ENCODE assay signal across 19 cellular contexts in genomic region chr20:34532320-34532719, GRCh38.
"Had no signal": no experiment of that assay in that cellular context is flagged by ENCODE, and none has a peak within 500 bp of the region (broad histone marks: within the 10 kb centered on the region; RNA-seq: fewer than 3 reads in every experiment).

No MANE protein-coding gene starts in this region.

- H3K9me3 ChIP-seq: body of pancreas, right atrium auricular region had no signal

- DNase-seq: activated CD4-positive, alpha-beta T cell treated with anti-CD3 and anti-CD28 coated beads for 1 hour; activated CD4-positive, alpha-beta T cell treated with anti-CD3 and anti-CD28 coated beads, Interleukin-2, amount 50 U/mL, for 4 hours; activated T-cell treated with anti-CD3 and anti-CD28 coated beads for 4 hours; cortex of kidney; effector memory CD4-positive, alpha-beta T cell; foreskin fibroblast; kidney glomerular epithelial cell; mesendoderm; occipital lobe; small intestine; stimulated activated CD4-positive, alpha-beta T cell treated with anti-CD3 and anti-CD28 coated beads, Interleukin-4, amount 100 ng/mL, for 4 hours; T-helper 9 cell had no signal

- H3K27me3 Mint-ChIP-seq: activated naive CD4-positive, alpha-beta T cell treated with anti-CD3 and anti-CD28 coated beads, Interleukin-2, amount 50 U/mL, for 24 hours; central memory CD8-positive, alpha-beta T cell; natural killer cell treated with Interleukin-12 subunit alpha and Interleukin-12 subunit beta and Interleukin-15 and Interleukin-18, amount 100 ng/mL, for 72 hours; stimulated activated naive CD8-positive, alpha-beta T cell treated with anti-CD3 and anti-CD28 coated beads, Interleukin-15, Interleukin-2, amounts not matched to agents 100 ng/mL and 50 ng/mL, for 24 hours had no signal

- H3K27ac ChIP-seq: body of pancreas, right atrium auricular region had no signal

- H3K4me3 Mint-ChIP-seq: activated naive CD4-positive, alpha-beta T cell treated with anti-CD3 and anti-CD28 coated beads, Interleukin-2, amount 50 U/mL, for 24 hours; central memory CD8-positive, alpha-beta T cell; natural killer cell treated with Interleukin-12 subunit alpha and Interleukin-12 subunit beta and Interleukin-15 and Interleukin-18, amount 100 ng/mL, for 72 hours; stimulated activated naive CD8-positive, alpha-beta T cell treated with anti-CD3 and anti-CD28 coated beads, Interleukin-15, Interleukin-2, amounts not matched to agents 100 ng/mL and 50 ng/mL, for 24 hours had no signal

- FAIRE-seq: small intestine had no signal

- H3K9me3 Mint-ChIP-seq: activated naive CD4-positive, alpha-beta T cell treated with anti-CD3 and anti-CD28 coated beads, Interleukin-2, amount 50 U/mL, for 24 hours; activated T-helper 2 cell treated with anti-CD3 and anti-CD28 coated beads, Interferon-gamma antibody, Interleukin-2, Interleukin-4, amounts not matched to agents 10 μg/mL and 5 μg/mL and 100 μg/mL, durations not matched to agents 14 hours and 24 hours and 36 hours; central memory CD8-positive, alpha-beta T cell; natural killer cell treated with Interleukin-12 subunit alpha and Interleukin-12 subunit beta and Interleukin-15 and Interleukin-18, amount 100 ng/mL, for 72 hours; stimulated activated naive CD8-positive, alpha-beta T cell treated with anti-CD3 and anti-CD28 coated beads, Interleukin-15, Interleukin-2, amounts not matched to agents 100 ng/mL and 50 ng/mL, for 24 hours had no signal

- H3K4me3 ChIP-seq: body of pancreas, right atrium auricular region had no signal

- ATAC-seq: body of pancreas; natural killer cell treated with Interleukin-12 subunit alpha and Interleukin-12 subunit beta and Interleukin-15 and Interleukin-18, amount 100 ng/mL, for 72 hours had no signal

- H3K27me3 ChIP-seq: body of pancreas, right atrium auricular region had no signal

- H3K27ac Mint-ChIP-seq: activated T-helper 2 cell treated with anti-CD3 and anti-CD28 coated beads, Interferon-gamma antibody, Interleukin-2, Interleukin-4, amounts not matched to agents 10 μg/mL and 5 μg/mL and 100 μg/mL, durations not matched to agents 14 hours and 24 hours and 36 hours; stimulated activated naive CD8-positive, alpha-beta T cell treated with anti-CD3 and anti-CD28 coated beads, Interleukin-15, Interleukin-2, amounts not matched to agents 100 ng/mL and 50 ng/mL, for 24 hours had no signal

- H3K36me3 Mint-ChIP-seq: natural killer cell treated with Interleukin-12 subunit alpha and Interleukin-12 subunit beta and Interleukin-15 and Interleukin-18, amount 100 ng/mL, for 72 hours had no signal
